Comparison of ENCODE assay signal across 8 cellular contexts in genomic region chr1:17419626-17420328, GRCh38. TPM values are rescaled to one million over a fixed set of nuclear protein-coding genes. Genes with fewer than 3 reads are reported as not detected.
DNase-seq lines count a peak whose midpoint lies in the region; ATAC-seq, FAIRE-seq and TF ChIP-seq lines count a peak whose summit lies in the region.

No MANE protein-coding gene starts in this region.

- TF ChIP-seq CTCF in C4-2B (conservative IDR thresholded peaks at IDR 0.05) (peak; percentile 78), keratinocyte (optimal IDR thresholded peaks at IDR 0.05 in 1 of 3, IDR thresholded peaks at IDR 0.05 in 1 of 3, conservative IDR thresholded peaks at IDR 0.05 in 1 of 3; ENCODE audit: extremely low read depth in 1 of 3, insufficient read depth in 2 of 3, low read length in 3 of 3) (peak; percentile 90 to 96 (median 92))

- no peak overlapping the region for H3K9ac ChIP-seq in keratinocyte (ENCODE audit: control insufficient read depth, extremely low read depth, insufficient read depth, low read length)

- H3K27ac ChIP-seq in C4-2B (no peak overlapping the region), caudate nucleus (ENCODE audit: low read depth, low read length) (no peak overlapping the region), keratinocyte (ENCODE audit: control insufficient read depth, insufficient read depth, low read length) (no peak overlapping the region)

- H3K27me3 ChIP-seq in keratinocyte (ENCODE audit: control insufficient read depth, extremely low read depth, insufficient read depth, low read length): no peaks in the 10 kb centered on the region

- no peaks in the 10 kb centered on the region for H3K4me1 ChIP-seq in keratinocyte (ENCODE audit: control insufficient read depth, extremely low read depth, insufficient read depth, low read length)

- peaks cover 54 to 65% of the 10 kb centered on the region in 2 experiments for H3K36me3 ChIP-seq in keratinocyte (ENCODE audit: control insufficient read depth in 2 of 2, extremely low read depth in 1 of 2, insufficient read depth in 2 of 2, low read length in 2 of 2)

- H3K9me1 ChIP-seq in keratinocyte (ENCODE audit: control insufficient read depth, extremely low read depth, insufficient read depth, low read length): no peaks in the 10 kb centered on the region

- H3K79me2 ChIP-seq in keratinocyte (ENCODE audit: control insufficient read depth, insufficient read depth, low read length): peaks cover 22% of the 10 kb centered on the region

- H4K20me1 ChIP-seq in keratinocyte (ENCODE audit: control insufficient read depth, extremely low read depth, insufficient read depth, low read length): no peaks in the 10 kb centered on the region

- H3K4me2 ChIP-seq in keratinocyte (ENCODE audit: control insufficient read depth, extremely low read depth, insufficient read depth, low read depth, low read length): no peak overlapping the region

- ATAC-seq in GM18870 (IDR thresholded peaks at IDR 0.05; ENCODE audit: unreplicated experiment): no peak

- dilution Hi-C loops in keratinocyte (cut with MboI; ENCODE audit: extremely low pct_ligation_motif_present, low sequenced_read_pairs): no loop called here

- DNase-seq in HT-29 (ENCODE audit: low spot score) (peak; percentile 59), caudate nucleus (lab: John Stamatoyannopoulos, UW) (peak in 45 of 61 donors; percentile 2 to 71 (median 32)), keratinocyte (ENCODE audit: low read depth, low spot score) (no peak), AML-193 (lab: John Stamatoyannopoulos, UW) (no peak)
- peak; percentile 37 for DNase-seq in activated CD4-positive, CD25-positive, alpha-beta regulatory T cell treated with anti-CD3 and anti-CD28 coated beads, Interleukin-2, amount 50 U/mL, for 16 hours (ENCODE audit: low read depth, low spot score)
- peak; percentile 70 to 72 for DNase-seq in stimulated activated CD4-positive, alpha-beta T cell treated with anti-CD3 and anti-CD28 coated beads, Interleukin-2, amount 100 ng/mL, for 24 hours

- no peak for FAIRE-seq in keratinocyte (lab: Jason Lieb, UNC)

- no peaks in the 10 kb centered on the region for H3K9me3 ChIP-seq in keratinocyte (ENCODE audit: control insufficient read depth, low read depth, low read length)

- H3K4me3 ChIP-seq in keratinocyte (ENCODE audit: control insufficient read depth in 2 of 3, extremely low read depth in 1 of 3, insufficient read depth in 2 of 3, low read depth in 1 of 3, low read length in 3 of 3): no peak overlapping the region

- no peak overlapping the region for H2AFZ ChIP-seq in keratinocyte (ENCODE audit: control insufficient read depth, low read length)

RNA-seq across cellular contexts. Expression of gene RCC2, which starts 19.7 kb away (rescaled TPM):
- total RNA-seq in HT-29 (2014; rRNA removed; shearing (Covaris generic)): 107 and 120 TPM in 2 replicates
- 29.4 to 103 TPM (median 45.2 TPM) in 3 replicates for polyA plus RNA-seq in keratinocyte
- 27.6 TPM for polyA plus RNA-seq in keratinocyte (2011; ENCODE audit: low read depth)
- polyA plus RNA-seq in keratinocyte (2011; cell fraction: cytosol; rRNA removed): 53.0 and 56.5 TPM in 2 replicates
- 106 and 109 TPM in 2 replicates for polyA plus RNA-seq in keratinocyte (2011; cell fraction: nucleus; rRNA removed)
- polyA plus RNA-seq in keratinocyte (2012; ENCODE audit: low replicate concordance): 81.8 and 95.7 TPM in 2 replicates
- 76.6 to 117 TPM (median 85.3 TPM) in 3 replicates for polyA minus RNA-seq in keratinocyte
- polyA minus RNA-seq in keratinocyte (2011; cell fraction: cytosol; rRNA and poly(A)+ RNA removed): 95.5 TPM
- polyA minus RNA-seq in keratinocyte (2011; cell fraction: nucleus; rRNA and poly(A)+ RNA removed): 49.8 and 50.0 TPM in 2 replicates

RNA-seq across cellular contexts. Expression of gene PADI6, which starts 47.8 kb away (rescaled TPM):
- total RNA-seq in HT-29 (2014; rRNA removed; shearing (Covaris generic)): not detected in 2 replicates
- polyA plus RNA-seq in keratinocyte: not detected in 3 replicates
- polyA plus RNA-seq in keratinocyte (2011; ENCODE audit: low read depth): not detected
- polyA plus RNA-seq in keratinocyte (2011; cell fraction: cytosol; rRNA removed): not detected in 2 replicates
- not detected in 2 replicates for polyA plus RNA-seq in keratinocyte (2011; cell fraction: nucleus; rRNA removed)
- not detected in 2 replicates for polyA plus RNA-seq in keratinocyte (2012; ENCODE audit: low replicate concordance)
- not detected in 3 replicates for polyA minus RNA-seq in keratinocyte
- not detected for polyA minus RNA-seq in keratinocyte (2011; cell fraction: cytosol; rRNA and poly(A)+ RNA removed)
- polyA minus RNA-seq in keratinocyte (2011; cell fraction: nucleus; rRNA and poly(A)+ RNA removed): not detected in 2 replicates

Comparison
In these comparisons a context has a peak if more than half of its experiments do, and no peak if none do; other contexts are left out.
1. DNase-seq: peak in HT-29 (single experiment), activated CD4-positive, CD25-positive, alpha-beta regulatory T cell treated with anti-CD3 and anti-CD28 coated beads, Interleukin-2, amount 50 U/mL, for 16 hours (single experiment), caudate nucleus (45 of 61) and stimulated activated CD4-positive, alpha-beta T cell treated with anti-CD3 and anti-CD28 coated beads, Interleukin-2, amount 100 ng/mL, for 24 hours (2 of 2); none in keratinocyte (single experiment) and AML-193 (0 of 2).